8 cellular contexts compared by ENCODE assay signal in the genomic region with DNA sequence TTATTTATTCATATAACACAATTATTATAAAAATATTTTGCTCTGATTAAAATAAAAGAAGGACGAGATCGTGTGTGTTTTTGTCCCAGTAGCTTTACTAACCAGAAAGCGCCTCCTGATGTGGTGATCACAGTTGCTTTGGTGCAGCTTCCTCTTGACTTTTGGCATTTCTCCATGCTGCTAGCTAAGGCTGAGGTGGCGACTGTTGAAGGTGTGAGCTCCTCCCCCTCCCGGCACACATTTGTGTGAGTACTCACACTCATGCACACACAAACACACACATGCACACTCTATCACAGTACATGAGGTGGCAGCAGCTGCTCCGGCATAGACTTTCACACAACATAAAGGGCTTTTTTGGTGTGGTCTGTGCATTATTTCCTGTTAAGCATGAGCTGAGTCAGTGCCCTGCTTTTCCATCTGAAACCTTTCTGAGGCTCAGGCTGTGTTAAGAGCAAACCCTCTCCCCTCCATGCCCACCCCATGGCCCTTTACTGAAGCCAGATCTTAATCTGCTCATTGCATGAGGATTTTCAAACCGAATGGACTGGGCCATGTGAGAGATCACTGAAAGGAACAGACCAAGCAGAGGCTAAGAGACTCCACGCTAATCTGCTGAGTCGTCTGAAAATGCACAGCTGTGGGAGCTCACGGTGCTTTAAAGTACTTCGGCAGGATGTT. TPM values are rescaled to one million over a fixed set of nuclear protein-coding genes. Genes with fewer than 3 reads are reported as not detected.
DNase-seq lines count a peak whose midpoint lies in the region; ATAC-seq lines count a peak whose summit lies in the region.
"Not testable (repeated sequence)": the region's sequence is repeated elsewhere in the genome, so short reads cannot be mapped to it uniquely, and the experiment has no call there.

No MANE protein-coding gene starts in this region.

- H3K27ac Mint-ChIP-seq in T-helper 1 cell treated with Interleukin-12 subunit alpha and Interleukin-12 subunit beta and Interleukin-4 antibody, amounts not matched to agents 30 μg/mL and 1 μg/mL, for 36 hours: peak overlapping the region; percentile 83

- H3K27me3 ChIP-seq in aorta (ENCODE audit: control insufficient read depth in 1 of 2, insufficient read depth in 2 of 2, low read length in 1 of 2): not testable (repeated sequence)

- DNase-seq in activated T-cell treated with anti-CD3 and anti-CD28 coated beads, Interleukin-2, amount 50 U/mL, for 4 hours: peak; percentile 41
- DNase-seq in sciatic nerve (ENCODE audit: low spot score); aorta: not testable (repeated sequence)

- ATAC-seq in GM18909 (IDR thresholded peaks at IDR 0.05; ENCODE audit: poor library complexity, unreplicated experiment) (peak; percentile 94), HG02571 (IDR thresholded peaks at IDR 0.05; ENCODE audit: unreplicated experiment) (peak; percentile 58), HG03442 (IDR thresholded peaks at IDR 0.05; ENCODE audit: unreplicated experiment) (peak; percentile 73), esophagus mucosa (peak; percentile 42), sciatic nerve (peak; percentile 83), aorta (ENCODE audit: low FRiP score) (peak; percentile 54)
- ATAC-seq in activated T-cell treated with anti-CD3 and anti-CD28 coated beads, Interleukin-2, amount 50 U/mL, for 4 hours: peak; percentile 91 to 95

- H3K4me1 Mint-ChIP-seq in T-helper 1 cell treated with Interleukin-12 subunit alpha and Interleukin-12 subunit beta and Interleukin-4 antibody, amounts not matched to agents 30 μg/mL and 1 μg/mL, for 36 hours (ENCODE audit: low read depth); activated T-cell treated with anti-CD3 and anti-CD28 coated beads, Interleukin-2, amount 50 U/mL, for 4 hours (ENCODE audit: low read depth): not testable (repeated sequence)

- not testable (repeated sequence) for H3K36me3 Mint-ChIP-seq in T-helper 1 cell treated with Interleukin-12 subunit alpha and Interleukin-12 subunit beta and Interleukin-4 antibody, amounts not matched to agents 30 μg/mL and 1 μg/mL, for 36 hours (ENCODE audit: low read depth); activated T-cell treated with anti-CD3 and anti-CD28 coated beads, Interleukin-2, amount 50 U/mL, for 4 hours (ENCODE audit: insufficient read depth)

- not testable (repeated sequence) for H3K36me3 ChIP-seq in aorta (ENCODE audit: control insufficient read depth in 1 of 2, insufficient read depth in 2 of 2, low read length in 1 of 2)

- 27% methylated on average over 11 of the region's 11 CpGs for WGBS in aorta, 2 donors

- H3K4me3 ChIP-seq in aorta (ENCODE audit: low read length in 2 of 2): not testable (repeated sequence)

- H3K4me3 Mint-ChIP-seq in T-helper 1 cell treated with Interleukin-12 subunit alpha and Interleukin-12 subunit beta and Interleukin-4 antibody, amounts not matched to agents 30 μg/mL and 1 μg/mL, for 36 hours: peak overlapping the region; percentile 78
- H3K4me3 Mint-ChIP-seq in activated T-cell treated with anti-CD3 and anti-CD28 coated beads, Interleukin-2, amount 50 U/mL, for 4 hours: peak overlapping the region; percentile 70

- not testable (repeated sequence) for H3K27ac ChIP-seq in aorta (ENCODE audit: low read depth in 1 of 2, low read length in 2 of 2)

- intact Hi-C loops in sciatic nerve (cut with DNase I); aorta (cut with DNase I): not testable (repeated sequence)

- H3K27me3 Mint-ChIP-seq in T-helper 1 cell treated with Interleukin-12 subunit alpha and Interleukin-12 subunit beta and Interleukin-4 antibody, amounts not matched to agents 30 μg/mL and 1 μg/mL, for 36 hours (ENCODE audit: low read depth); activated T-cell treated with anti-CD3 and anti-CD28 coated beads, Interleukin-2, amount 50 U/mL, for 4 hours (ENCODE audit: low read depth): not testable (repeated sequence)

- H3K4me1 ChIP-seq in aorta (ENCODE audit: control insufficient read depth in 1 of 2, insufficient read depth in 2 of 2, low read length in 2 of 2): not testable (repeated sequence)

- not testable (repeated sequence) for H3K9me3 ChIP-seq in aorta (ENCODE audit: control insufficient read depth, low read length)

- not testable (repeated sequence) for H3K9me3 Mint-ChIP-seq in T-helper 1 cell treated with Interleukin-12 subunit alpha and Interleukin-12 subunit beta and Interleukin-4 antibody, amounts not matched to agents 30 μg/mL and 1 μg/mL, for 36 hours; activated T-cell treated with anti-CD3 and anti-CD28 coated beads, Interleukin-2, amount 50 U/mL, for 4 hours

RNA-seq across cellular contexts. Expression of a gene that starts 53.3 kb away (rescaled TPM):
- total RNA-seq in activated T-cell treated with anti-CD3 and anti-CD28 coated beads, Interleukin-2, amount 50 U/mL, for 4 hours: under 1 TPM; 0.11 to 0.18 (median 0.16) TPM
- total RNA-seq in esophagus mucosa (0.16 TPM), sciatic nerve (not detected), aorta (under 1 TPM; 0.16 to 0.27 TPM)
- polyA plus RNA-seq in aorta: under 1 TPM in 1 of 2 donors, not detected in 1; 0.10 TPM

Comparison
In these comparisons a context has a peak if more than half of its experiments do, and no peak if none do; other contexts are left out.
1. ATAC-seq: peak in every context shown above with its lines; median percentile 94 in GM18909; 93 in activated T-cell treated with anti-CD3 and anti-CD28 coated beads, Interleukin-2, amount 50 U/mL, for 4 hours; 83 in sciatic nerve; 73 in HG03442; 58 in HG02571; 54 in aorta; 42 in esophagus mucosa.